ENCODE assay signal across 10 cellular contexts in the genomic region with DNA sequence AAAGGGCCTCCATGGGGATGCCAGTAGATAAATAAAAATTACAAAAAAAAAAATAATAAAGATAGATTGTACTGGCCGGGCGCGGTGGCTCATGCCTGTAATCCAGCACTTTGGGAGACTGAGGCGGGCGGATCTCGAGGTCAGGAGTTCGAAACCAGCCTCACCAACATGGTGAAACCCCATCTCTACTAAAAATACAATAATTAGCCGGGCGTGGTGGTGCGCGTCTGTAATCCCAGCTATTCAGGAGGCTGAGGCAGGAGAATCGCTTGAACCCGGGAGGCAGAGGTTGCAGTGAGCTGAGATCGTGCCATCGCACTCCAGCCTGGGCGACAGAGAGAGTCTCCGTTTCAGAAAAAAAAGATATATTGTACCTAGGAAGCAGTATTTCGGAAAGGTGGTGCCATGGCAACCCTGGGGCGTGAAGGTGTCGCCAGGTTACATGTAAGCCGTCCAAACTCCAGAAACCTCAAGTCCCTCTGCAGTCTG. TPM values are rescaled to one million over a fixed set of nuclear protein-coding genes. Genes with fewer than 3 reads are reported as not detected.
DNase-seq lines count a peak whose midpoint lies in the region; ATAC-seq, FAIRE-seq and TF ChIP-seq lines count a peak whose summit lies in the region.
"Not testable (repeated sequence)": the region's sequence is repeated elsewhere in the genome, so short reads cannot be mapped to it uniquely, and the experiment has no call there.
"Had no signal": no experiment of that assay in that cellular context is flagged by ENCODE, and none has a peak within 500 bp of the region (broad histone marks: within the 10 kb centered on the region; RNA-seq: fewer than 3 reads in every experiment).

No MANE protein-coding gene starts in this region.

- H3K79me2 ChIP-seq in HepG2 (ENCODE audit: insufficient read depth, low read length), result peaks cover 36% of the 10 kb centered on the region

- POLR2A ChIA-PET in HepG2 (lab: Yijun Ruan, JAX), result interaction anchor here (0.6 to 2.0 kb wide), 3 partner anchors 28 to 416 kb away, joined by 5 to 45 read pairs (median 23); partner anchors contain the start of gene H3-3A

- TF ChIP-seq POLR2A in HepG2 (IDR thresholded peaks at IDR 0.05; ENCODE audit: insufficient read depth in 1 of 2, low read depth in 2 of 2, low read length in 2 of 2), result not testable (repeated sequence)

- H3K4me2 ChIP-seq in HepG2 (ENCODE audit: low read depth, low read length), result peak overlapping the region; percentile 94

- TF ChIP-seq EP300 in HepG2 (IDR thresholded peaks at IDR 0.05; ENCODE audit: low read depth in 2 of 2, low read length in 2 of 2); HepG2 (CRISPR knock-in tag; IDR thresholded peaks at IDR 0.05; ENCODE audit: borderline replicate concordance): not testable (repeated sequence)

- H3K9ac ChIP-seq in HepG2 (ENCODE audit: insufficient read depth, low read depth, low read length), result not testable (repeated sequence)

- not testable (repeated sequence) for TF ChIP-seq CTCF in CD14-positive monocyte (IDR thresholded peaks at IDR 0.05); dorsolateral prefrontal cortex (IDR thresholded peaks at IDR 0.05 in 54 of 56, conservative IDR thresholded peaks at IDR 0.05 in 2 of 56; ENCODE audit: low read depth in 1 of 56, partially characterized antibody in 56 of 56); HepG2 (CRISPR knock-in tag; IDR thresholded peaks at IDR 0.05); psoas muscle (IDR thresholded peaks at IDR 0.05)

- H3K27me3 Mint-ChIP-seq in CD14-positive monocyte (ENCODE audit: low read depth in 3 of 3); T-helper 1 cell treated with Interleukin-12 subunit alpha and Interleukin-12 subunit beta and Interleukin-4 antibody, amounts not matched to agents 30 μg/mL and 1 μg/mL, for 36 hours (ENCODE audit: low read depth); activated T-helper 2 cell treated with anti-CD3 and anti-CD28 coated beads, Interferon-gamma antibody, Interleukin-2, Interleukin-4, amounts not matched to agents 10 μg/mL and 5 μg/mL and 100 μg/mL, durations not matched to agents 14 hours and 24 hours and 36 hours (ENCODE audit: low read depth): not testable (repeated sequence)

- not testable (repeated sequence) for TF ChIP-seq RAD21 in HepG2 (CRISPR knock-in tag; IDR thresholded peaks at IDR 0.05)

- H3K9me3 Mint-ChIP-seq in CD14-positive monocyte; T-helper 1 cell treated with Interleukin-12 subunit alpha and Interleukin-12 subunit beta and Interleukin-4 antibody, amounts not matched to agents 30 μg/mL and 1 μg/mL, for 36 hours; activated T-helper 2 cell treated with anti-CD3 and anti-CD28 coated beads, Interferon-gamma antibody, Interleukin-2, Interleukin-4, amounts not matched to agents 10 μg/mL and 5 μg/mL and 100 μg/mL, durations not matched to agents 14 hours and 24 hours and 36 hours: not testable (repeated sequence)

- DNase-seq in CD14-positive monocyte (ENCODE audit: low spot score); Jurkat, Clone E6-1 (ENCODE audit: low read depth, low spot score); activated T-helper 2 cell treated with anti-CD3 and anti-CD28 coated beads, Interferon-gamma antibody, Interleukin-2, Interleukin-4, amounts not matched to agents 10 μg/mL and 5 μg/mL and 100 μg/mL, durations not matched to agents 14 hours and 24 hours and 36 hours (ENCODE audit: low spot score); dorsolateral prefrontal cortex; HepG2 (ENCODE audit: low spot score); psoas muscle: not testable (repeated sequence)

- not testable (repeated sequence) for ATAC-seq in HepG2, psoas muscle

- CTCF ChIA-PET in HepG2 (lab: Yijun Ruan, JAX; ENCODE audit: low intra/inter-chr PET ratio, low total read pairs), result not testable (repeated sequence)

- peak overlapping the region; percentile 89 to 100 for H3K4me3 Mint-ChIP-seq in CD14-positive monocyte
- H3K4me3 Mint-ChIP-seq in T-helper 1 cell treated with Interleukin-12 subunit alpha and Interleukin-12 subunit beta and Interleukin-4 antibody, amounts not matched to agents 30 μg/mL and 1 μg/mL, for 36 hours, result peak overlapping the region; percentile 98
- H3K4me3 Mint-ChIP-seq in activated T-helper 2 cell treated with anti-CD3 and anti-CD28 coated beads, Interferon-gamma antibody, Interleukin-2, Interleukin-4, amounts not matched to agents 10 μg/mL and 5 μg/mL and 100 μg/mL, durations not matched to agents 14 hours and 24 hours and 36 hours (ENCODE audit: low read depth), result not testable (repeated sequence)

- H2AFZ ChIP-seq in HepG2 (ENCODE audit: low read length), result not testable (repeated sequence)

- FAIRE-seq in HepG2 (lab: Jason Lieb, UNC), result not testable (repeated sequence)

- intact Hi-C loops in CD14-positive monocyte (cut with micrococcal nuclease), result loop anchor here in 1 of 2 donors (5.0 kb wide), 1 partner anchor 573 kb away; the partner anchor contains the start of gene LBR
- intact Hi-C loops in activated T-helper 2 cell treated with anti-CD3 and anti-CD28 coated beads, Interferon-gamma antibody, Interleukin-2, Interleukin-4, amounts not matched to agents 10 μg/mL and 5 μg/mL and 100 μg/mL, durations not matched to agents 14 hours and 24 hours and 36 hours (cut with micrococcal nuclease), result loop anchor here (5.0 kb wide), 1 partner anchor 122 kb away; no protein-coding TSS in a partner anchor
- intact Hi-C loops in dorsolateral prefrontal cortex (cut with DNase I); HepG2 (cut with micrococcal nuclease; ENCODE audit: unreplicated experiment): not testable (repeated sequence)
- intact Hi-C loops in psoas muscle (cut with DNase I), result loop anchor here in 1 of 2 donors (5.0 to 10.0 kb wide), 2 partner anchors 62 to 114 kb away; partner anchors contain the start of gene H3-3A

- H3K4me1 ChIP-seq in HepG2 (ENCODE audit: insufficient read depth, low read length), result peaks cover 54% of the 10 kb centered on the region
- peaks cover 33% of the 10 kb centered on the region for H3K4me1 ChIP-seq in psoas muscle
- peaks cover 36% of the 10 kb centered on the region for H3K4me1 ChIP-seq in thymus (ENCODE audit: control insufficient read depth, insufficient read depth, low read length)

- H3K4me3 ChIP-seq in Jurkat, Clone E6-1 (ENCODE audit: low read length), result peak overlapping the region; percentile 51
- H3K4me3 ChIP-seq in dorsolateral prefrontal cortex, result peak overlapping the region in 12 of 59 donors; percentile 82 to 100 (median 92)
- not testable (repeated sequence) for H3K4me3 ChIP-seq in HepG2 (replicated peaks in 1 of 3; ENCODE audit: insufficient read depth in 1 of 3, low read depth in 2 of 3, low read length in 3 of 3); psoas muscle
- H3K4me3 ChIP-seq in thymus (ENCODE audit: low read length), result peak overlapping the region; percentile 94

- peak overlapping the region in 52 of 59 donors; percentile 75 to 100 (median 97) for H3K27ac ChIP-seq in dorsolateral prefrontal cortex
- H3K27ac ChIP-seq in HepG2 (ENCODE audit: extremely low read length, insufficient read depth, low read length), result not testable (repeated sequence)
- H3K27ac ChIP-seq in psoas muscle, result peak overlapping the region; percentile 90
- H3K27ac ChIP-seq in thymus (ENCODE audit: low read depth), result peak overlapping the region; percentile 100

- H3K36me3 ChIP-seq in HepG2 (replicated peaks in 1 of 2; ENCODE audit: control insufficient read depth in 1 of 2, insufficient read depth in 2 of 2, low read length in 2 of 2); thymus (ENCODE audit: control insufficient read depth, insufficient read depth): not testable (repeated sequence)
- peaks cover 2 to 21% of the 10 kb centered on the region in 2 donors for H3K36me3 ChIP-seq in psoas muscle (ENCODE audit: insufficient read depth in 1 of 2, low read depth in 1 of 2)

- in situ Hi-C loops in HepG2 (cut with HindIII; ENCODE audit: extremely low pct_ligation_motif_present, low pct_unique_long_range_greater_than_20kb), result not testable (repeated sequence)

- peaks cover 68% of the 10 kb centered on the region for H3K4me1 Mint-ChIP-seq in CD14-positive monocyte
- H3K4me1 Mint-ChIP-seq in T-helper 1 cell treated with Interleukin-12 subunit alpha and Interleukin-12 subunit beta and Interleukin-4 antibody, amounts not matched to agents 30 μg/mL and 1 μg/mL, for 36 hours (ENCODE audit: low read depth), result peaks cover 45% of the 10 kb centered on the region
- H3K4me1 Mint-ChIP-seq in activated T-helper 2 cell treated with anti-CD3 and anti-CD28 coated beads, Interferon-gamma antibody, Interleukin-2, Interleukin-4, amounts not matched to agents 10 μg/mL and 5 μg/mL and 100 μg/mL, durations not matched to agents 14 hours and 24 hours and 36 hours (ENCODE audit: low read depth), result peaks cover 49% of the 10 kb centered on the region

- BruUV-seq in HepG2 (replicated peaks; lab: Mats Ljungman, UMichigan), result not testable (repeated sequence)

- not testable (repeated sequence) for H4K20me1 ChIP-seq in HepG2 (ENCODE audit: insufficient read depth, low read length)

- 90% methylated on average over 21 of the region's 21 CpGs for WGBS in HepG2 (ENCODE audit: low lambda C conversion rate)
- 94 to 96% (median 96%) methylated on average over 21 of the region's 21 CpGs for WGBS in psoas muscle, 3 donors
- WGBS in thymus, result 83% methylated on average over 21 of the region's 21 CpGs

- not testable (repeated sequence) for H3K9me3 ChIP-seq in HepG2 (ENCODE audit: low read length); psoas muscle; thymus (ENCODE audit: control insufficient read depth)

- not testable (repeated sequence) for H3K27me3 ChIP-seq in dorsolateral prefrontal cortex; HepG2 (ENCODE audit: control insufficient read depth in 1 of 2, insufficient read depth in 2 of 2, low read length in 2 of 2); psoas muscle (ENCODE audit: insufficient read depth in 3 of 3, low read length in 2 of 3); thymus (ENCODE audit: control insufficient read depth, insufficient read depth)

- H3K36me3 Mint-ChIP-seq in CD14-positive monocyte, result not testable (repeated sequence)
- H3K36me3 Mint-ChIP-seq in T-helper 1 cell treated with Interleukin-12 subunit alpha and Interleukin-12 subunit beta and Interleukin-4 antibody, amounts not matched to agents 30 μg/mL and 1 μg/mL, for 36 hours (ENCODE audit: low read depth), result peaks cover 13% of the 10 kb centered on the region
- peaks cover 16% of the 10 kb centered on the region for H3K36me3 Mint-ChIP-seq in activated T-helper 2 cell treated with anti-CD3 and anti-CD28 coated beads, Interferon-gamma antibody, Interleukin-2, Interleukin-4, amounts not matched to agents 10 μg/mL and 5 μg/mL and 100 μg/mL, durations not matched to agents 14 hours and 24 hours and 36 hours (ENCODE audit: low read depth)

- peak overlapping the region; percentile 99 to 100 (median 100) for H3K27ac Mint-ChIP-seq in CD14-positive monocyte
- peak overlapping the region; percentile 98 for H3K27ac Mint-ChIP-seq in T-helper 1 cell treated with Interleukin-12 subunit alpha and Interleukin-12 subunit beta and Interleukin-4 antibody, amounts not matched to agents 30 μg/mL and 1 μg/mL, for 36 hours
- H3K27ac Mint-ChIP-seq in activated T-helper 2 cell treated with anti-CD3 and anti-CD28 coated beads, Interferon-gamma antibody, Interleukin-2, Interleukin-4, amounts not matched to agents 10 μg/mL and 5 μg/mL and 100 μg/mL, durations not matched to agents 14 hours and 24 hours and 36 hours, result peak overlapping the region; percentile 99

RNA-seq across cellular contexts. Expression of gene SDE2, which starts 1.4 kb away (rescaled TPM):
- 1 to 10 TPM; 6.8 to 8.4 TPM for polyA plus RNA-seq in CD14-positive monocyte
- 7.2 TPM for polyA plus RNA-seq in Jurkat, Clone E6-1 (2012; ENCODE audit: insufficient read depth, insufficient read length)
- total RNA-seq in activated T-helper 2 cell treated with anti-CD3 and anti-CD28 coated beads, Interferon-gamma antibody, Interleukin-2, Interleukin-4, amounts not matched to agents 10 μg/mL and 5 μg/mL and 100 μg/mL, durations not matched to agents 14 hours and 24 hours and 36 hours, result 22.0 and 22.3 TPM in 2 replicates
- total RNA-seq in dorsolateral prefrontal cortex, result 10 to 100 TPM; 10.8 to 22.0 (median 14.6) TPM
- total RNA-seq in HepG2 (2016; rRNA removed; fragmentation: Illumina TruSeq; extraction: Trizol), result 19.6 and 24.7 TPM in 2 replicates
- 2.0 and 2.4 TPM in 2 replicates for total RNA-seq in HepG2 (2016; cell fraction: cytosol; rRNA removed; fragmentation: Illumina TruSeq; extraction: Trizol; ENCODE audit: low read depth)
- total RNA-seq in HepG2 (2016; cell fraction: insoluble cytoplasmic fraction; rRNA removed; fragmentation: Illumina TruSeq; extraction: Trizol), result 19.8 and 25.8 TPM in 2 replicates
- 5.6 and 6.8 TPM in 2 replicates for total RNA-seq in HepG2 (2016; cell fraction: membrane; rRNA removed; fragmentation: Illumina TruSeq; extraction: Trizol)
- 11.3 and 13.2 TPM in 2 replicates for total RNA-seq in HepG2 (2016; cell fraction: nucleus; rRNA removed; fragmentation: Illumina TruSeq; extraction: Trizol)
- 9.3 and 10.8 TPM in 2 replicates for polyA plus RNA-seq in HepG2 (2011; rRNA removed)
- 6.6 and 10.2 TPM in 2 replicates for polyA plus RNA-seq in HepG2 (2011; cell fraction: cytosol; rRNA removed)
- polyA plus RNA-seq in HepG2 (2011; cell fraction: nucleus; rRNA removed), result 4.4 and 5.5 TPM in 2 replicates
- 5.1 and 6.9 TPM in 2 replicates for polyA plus RNA-seq in HepG2 (2012)
- 0.27 and 0.31 TPM in 2 replicates for polyA plus RNA-seq in HepG2 (2016; cell fraction: cytosol; fragmentation: Illumina TruSeq; extraction: Trizol; ENCODE audit: low read depth)
- polyA plus RNA-seq in HepG2 (2016; cell fraction: insoluble cytoplasmic fraction; fragmentation: Illumina TruSeq; extraction: Trizol; ENCODE audit: low read depth), result 19.9 and 21.1 TPM in 2 replicates
- 1.2 and 1.5 TPM in 2 replicates for polyA plus RNA-seq in HepG2 (2016; cell fraction: membrane; fragmentation: Illumina TruSeq; extraction: Trizol; ENCODE audit: low read depth)
- polyA plus RNA-seq in HepG2 (2016; cell fraction: nucleus; fragmentation: Illumina TruSeq; extraction: Trizol; ENCODE audit: insufficient read depth, low read depth), result 13.3 and 14.1 TPM in 2 replicates
- 6.0 and 7.8 TPM in 2 replicates for polyA minus RNA-seq in HepG2 (2011; rRNA and poly(A)+ RNA removed; ENCODE audit: low replicate concordance)
- polyA minus RNA-seq in HepG2 (2011; cell fraction: cytosol; rRNA and poly(A)+ RNA removed), result 12.2 and 13.0 TPM in 2 replicates
- 14.9 and 16.3 TPM in 2 replicates for polyA minus RNA-seq in HepG2 (2011; cell fraction: nucleus; rRNA and poly(A)+ RNA removed)
- 10 to 100 TPM; 17.4 to 27.7 (median 22.1) TPM for total RNA-seq in psoas muscle
- polyA plus RNA-seq in psoas muscle, result 10 to 100 TPM in 1 of 3 donors, 1 to 10 TPM in 2; 8.1 to 19.5 (median 9.7) TPM
- polyA plus RNA-seq in thymus, result 13.8 TPM

RNA-seq across cellular contexts. Expression of gene LEFTY2, which starts 59.5 kb away (rescaled TPM):
- polyA plus RNA-seq in CD14-positive monocyte (not detected), HepG2 (2011; rRNA removed) (0.33 and 0.42 TPM in 2 replicates), psoas muscle (under 1 TPM in 2 of 3 donors, not detected in 1; 0.03 to 0.10 TPM), thymus (1.5 TPM)
- polyA plus RNA-seq in Jurkat, Clone E6-1 (2012; ENCODE audit: insufficient read depth, insufficient read length), result not detected
- not detected in 2 replicates for total RNA-seq in activated T-helper 2 cell treated with anti-CD3 and anti-CD28 coated beads, Interferon-gamma antibody, Interleukin-2, Interleukin-4, amounts not matched to agents 10 μg/mL and 5 μg/mL and 100 μg/mL, durations not matched to agents 14 hours and 24 hours and 36 hours
- total RNA-seq in dorsolateral prefrontal cortex (1 to 10 TPM in 6 of 120 experiments, under 1 TPM in 12, not detected in 102; 0.23 to 2.2 (median 0.41) TPM), HepG2 (2016; rRNA removed; fragmentation: Illumina TruSeq; extraction: Trizol) (0.13 and 0.15 TPM in 2 replicates), psoas muscle (1 to 10 TPM in 1 of 4 donors, under 1 TPM in 2, not detected in 1; 0.13 to 1.2 (median 0.42) TPM)
- total RNA-seq in HepG2 (2016; cell fraction: cytosol; rRNA removed; fragmentation: Illumina TruSeq; extraction: Trizol; ENCODE audit: low read depth), result not detected in 2 replicates
- 0.11 TPM in 1 of 2 replicates, not detected in the other for total RNA-seq in HepG2 (2016; cell fraction: insoluble cytoplasmic fraction; rRNA removed; fragmentation: Illumina TruSeq; extraction: Trizol)
- total RNA-seq in HepG2 (2016; cell fraction: membrane; rRNA removed; fragmentation: Illumina TruSeq; extraction: Trizol), result not detected in 2 replicates
- total RNA-seq in HepG2 (2016; cell fraction: nucleus; rRNA removed; fragmentation: Illumina TruSeq; extraction: Trizol), result 0.28 TPM in 1 of 2 replicates, not detected in the other
- 0.42 and 0.65 TPM in 2 replicates for polyA plus RNA-seq in HepG2 (2011; cell fraction: cytosol; rRNA removed)
- polyA plus RNA-seq in HepG2 (2011; cell fraction: nucleus; rRNA removed), result 0.16 and 0.28 TPM in 2 replicates
- polyA plus RNA-seq in HepG2 (2012), result 0.29 and 0.47 TPM in 2 replicates
- not detected in 2 replicates for polyA plus RNA-seq in HepG2 (2016; cell fraction: cytosol; fragmentation: Illumina TruSeq; extraction: Trizol; ENCODE audit: low read depth)
- not detected in 2 replicates for polyA plus RNA-seq in HepG2 (2016; cell fraction: insoluble cytoplasmic fraction; fragmentation: Illumina TruSeq; extraction: Trizol; ENCODE audit: low read depth)
- polyA plus RNA-seq in HepG2 (2016; cell fraction: membrane; fragmentation: Illumina TruSeq; extraction: Trizol; ENCODE audit: low read depth), result 0.08 TPM in 1 of 2 replicates, not detected in the other
- not detected in 2 replicates for polyA plus RNA-seq in HepG2 (2016; cell fraction: nucleus; fragmentation: Illumina TruSeq; extraction: Trizol; ENCODE audit: insufficient read depth, low read depth)
- polyA minus RNA-seq in HepG2 (2011; rRNA and poly(A)+ RNA removed; ENCODE audit: low replicate concordance), result 0.28 TPM in 1 of 2 replicates, not detected in the other
- polyA minus RNA-seq in HepG2 (2011; cell fraction: cytosol; rRNA and poly(A)+ RNA removed), result not detected in 2 replicates
- not detected in 2 replicates for polyA minus RNA-seq in HepG2 (2011; cell fraction: nucleus; rRNA and poly(A)+ RNA removed)
- total RNA-seq: esophagus mucosa had no signal
- polyA plus RNA-seq: keratinocyte had no signal
